In the genomic region with DNA sequence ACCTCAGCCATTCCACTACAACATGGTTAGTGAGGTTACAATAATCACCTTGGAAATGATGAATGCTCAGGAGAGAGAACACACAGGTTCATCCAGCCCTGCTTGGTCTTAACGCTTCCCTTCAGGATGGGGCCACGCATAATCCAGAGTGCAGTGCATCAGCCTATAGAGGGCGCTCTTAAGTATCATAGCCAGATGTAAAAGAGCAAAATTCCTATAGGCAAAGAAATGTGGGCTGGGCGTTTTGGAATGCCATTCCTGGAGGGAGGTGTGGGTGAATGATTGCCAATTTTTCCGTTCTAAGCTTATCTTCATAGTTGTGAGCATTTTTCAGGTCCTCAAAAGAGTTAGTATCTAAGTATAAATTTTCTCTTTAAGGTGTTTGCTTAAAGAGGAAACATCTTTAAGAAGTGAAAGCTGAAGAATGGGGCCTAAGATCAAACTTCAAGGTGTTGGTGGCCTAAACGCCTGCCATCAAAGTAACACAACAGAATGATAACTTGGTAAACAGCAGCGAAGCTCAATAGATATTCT, we compare ENCODE assay signal across 8 cellular contexts. TPM values are rescaled to one million over a fixed set of nuclear protein-coding genes. Genes with fewer than 3 reads are reported as not detected.
DNase-seq lines count a peak whose midpoint lies in the region; ATAC-seq and TF ChIP-seq lines count a peak whose summit lies in the region.

No MANE protein-coding gene starts in this region.

- H3K4me3 ChIP-seq in AG09309 (ENCODE audit: control insufficient read depth, low read depth, low read length) (no peak overlapping the region), SJCRH30 (no peak overlapping the region), epithelial cell of proximal tubule (ENCODE audit: low read depth, low read length) (no peak overlapping the region)

- H3K36me3 ChIP-seq in SJCRH30: no peaks in the 10 kb centered on the region

- ATAC-seq in GM18861 (IDR thresholded peaks at IDR 0.05; ENCODE audit: unreplicated experiment) (no peak), GM18502 (IDR thresholded peaks at IDR 0.05; ENCODE audit: poor library complexity, unreplicated experiment) (no peak)

- H3K9me3 ChIP-seq in SJCRH30 (replicated peaks): no peaks in the 10 kb centered on the region

- peaks cover 12% of the 10 kb centered on the region; the same call in 1 of the 2 replicates for H3K4me1 ChIP-seq in SJCRH30

- DNase-seq in AG09309 (ENCODE audit: low read depth) (no peak), SJCRH30 (peak; percentile 16 to 51), epithelial cell of proximal tubule (ENCODE audit: low read depth) (no peak)
- DNase-seq in stimulated activated naive CD4-positive, alpha-beta T cell (lab: John Stamatoyannopoulos, UW): peak; percentile 16 to 79 (median 51)
- DNase-seq in NK-92 treated with Interleukin-12 subunit alpha and Interleukin-12 subunit beta, amount 100 ng/mL, for 24 hours (lab: John Stamatoyannopoulos, UW): no peak

- peak; percentile 24 for TF ChIP-seq CTCF in AG09309 (IDR thresholded peaks at IDR 0.05; ENCODE audit: control insufficient read depth, insufficient read depth, low read depth, low read length, missing control alignments)
- peak; percentile 85 for TF ChIP-seq CTCF in GM12872 (IDR thresholded peaks at IDR 0.05; ENCODE audit: insufficient read depth, low read depth, low read length)
- peak; percentile 72 for TF ChIP-seq CTCF in epithelial cell of proximal tubule (conservative IDR thresholded peaks at IDR 0.05; ENCODE audit: low read depth, low read length)

- no peaks in the 10 kb centered on the region for H3K27me3 ChIP-seq in SJCRH30

- no peak overlapping the region for H3K27ac ChIP-seq in SJCRH30

RNA-seq across cellular contexts. Expression of a gene that starts 1.8 kb away (rescaled TPM):
- total RNA-seq in SJCRH30 (2014; rRNA removed; shearing (Covaris generic)): 3.0 and 3.9 TPM in 2 replicates
- total RNA-seq in epithelial cell of proximal tubule: under 0.01 and 1.6 TPM in 2 replicates

Comparison
In these comparisons a context has a peak if more than half of its experiments do, and no peak if none do; other contexts are left out.
1. DNase-seq: peak in SJCRH30 (2 of 2) and stimulated activated naive CD4-positive, alpha-beta T cell (6 of 6); none in AG09309 (single experiment), epithelial cell of proximal tubule (single experiment) and NK-92 treated with Interleukin-12 subunit alpha and Interleukin-12 subunit beta, amount 100 ng/mL, for 24 hours (single experiment).
2. CTCF ChIP-seq: peak in every context shown above with its lines; median percentile 85 in GM12872; 72 in epithelial cell of proximal tubule; 24 in AG09309.